In the genomic region with DNA sequence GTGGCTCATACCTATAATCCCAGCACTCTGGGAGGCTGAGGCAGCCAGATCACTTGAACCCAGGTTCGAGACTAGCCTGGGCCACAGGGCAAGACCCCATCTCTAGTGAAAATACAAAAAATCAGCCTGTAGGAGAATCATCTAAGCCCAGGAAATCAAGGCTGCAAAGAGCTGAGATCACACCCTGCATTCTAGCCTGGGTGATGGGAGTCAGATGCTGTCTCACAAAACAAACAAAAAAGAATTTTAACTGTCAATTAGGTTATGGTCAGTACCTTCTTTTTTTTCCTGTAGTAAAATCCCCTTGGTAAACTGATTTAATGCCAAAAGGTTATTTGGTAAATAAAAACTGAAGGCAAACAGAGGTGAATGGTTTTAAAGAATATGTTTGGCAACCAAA, we compare ENCODE assay signal across 26 cellular contexts.
"Had no signal": no experiment of that assay in that cellular context is flagged by ENCODE, and none has a peak within 500 bp of the region (broad histone marks: within the 10 kb centered on the region; RNA-seq: fewer than 3 reads in every experiment).

No MANE protein-coding gene starts in this region.

- DNase-seq: islet precursor cell; left ventricle myocardium inferior; mesendoderm; naive B cell; nucleus accumbens; pancreas; posterior cingulate gyrus; retina; right cardiac atrium; stimulated activated CD4-positive, alpha-beta T cell treated with anti-CD3 and anti-CD28 coated beads, Interleukin-12 subunit alpha, Interleukin-12 subunit beta, amount 100 ng/mL, for 4 hours; stimulated activated CD4-positive, alpha-beta T cell treated with anti-CD3 and anti-CD28 coated beads, Interleukin-15, amount 100 ng/mL, for 24 hours; stimulated activated CD4-positive, alpha-beta T cell treated with anti-CD3 and anti-CD28 coated beads, Interleukin-2, amount 100 ng/mL, for 24 hours; stimulated activated CD4-positive, alpha-beta T cell treated with anti-CD3 and anti-CD28 coated beads, Interleukin-4, amount 100 ng/mL, for 1 hour; stimulated activated naive B cell treated with anti-CD40 and anti-IgM and Interleukin-4, amounts not matched to agents 10 μg/mL and 1 μg/mL and 100 μg/mL, for 72 hours; stimulated activated naive CD8-positive, alpha-beta T cell treated with anti-CD3 and anti-CD28 coated beads, Interleukin-15, Interleukin-2, amounts not matched to agents 100 U/mL and 50 U/mL, for 24 hours; stomach; testis; thyroid gland; transverse colon; upper lobe of left lung had no signal

- H3K27ac ChIP-seq: left ventricle myocardium inferior, pancreas, prostate gland, skin epidermis, stomach, testis, thyroid gland, transverse colon, upper lobe of left lung, vagina had no signal

- H3K4me3 ChIP-seq: left ventricle myocardium inferior, lung, pancreas, prostate gland, skin epidermis, stomach, testis, thyroid gland, transverse colon, upper lobe of left lung, vagina had no signal

- ATAC-seq: natural killer cell treated with Interleukin-12 subunit alpha and Interleukin-12 subunit beta and Interleukin-15 and Interleukin-18, amount 100 ng/mL, for 72 hours; pancreas; right cardiac atrium; sciatic nerve; stimulated activated naive B cell treated with anti-CD40 and anti-IgM and Interleukin-4, amounts not matched to agents 10 μg/mL and 1 μg/mL and 100 μg/mL, for 72 hours; stimulated activated naive CD8-positive, alpha-beta T cell treated with anti-CD3 and anti-CD28 coated beads, Interleukin-15, Interleukin-2, amounts not matched to agents 100 U/mL and 50 U/mL, for 24 hours had no signal
